Comparison of ENCODE assay signal across 10 cellular contexts in genomic region chr12:103626498-103626897, GRCh38. TPM values are rescaled to one million over a fixed set of nuclear protein-coding genes. Genes with fewer than 3 reads are reported as not detected.
A peak's percentile ranks its signal among the peaks of the same experiment; 100 is the strongest.
DNase-seq lines count a peak whose midpoint lies in the region; ATAC-seq and TF ChIP-seq lines count a peak whose summit lies in the region.
"Had no signal": no experiment of that assay in that cellular context is flagged by ENCODE, and none has a peak within 500 bp of the region (broad histone marks: within the 10 kb centered on the region; RNA-seq: fewer than 3 reads in every experiment).

No MANE protein-coding gene starts in this region.

- DNase-seq in COLO829 (ENCODE audit: low spot score) (peak; percentile 35), NCI-H1694 (lab: John Stamatoyannopoulos, UW) (peak; percentile 69), dermis blood vessel endothelial cell (peak; percentile 21), mucosa of descending colon (peak in 2 of 3 donors; percentile 63 to 72)
- DNase-seq: effector CD8-positive, alpha-beta T cell had no signal

- intact Hi-C loops in mucosa of descending colon (cut with DNase I, micrococcal nuclease): loop anchor here in 1 of 2 donors (10.0 kb wide), 1 partner anchor 248 kb away; no protein-coding TSS in a partner anchor

- no peaks in the 10 kb centered on the region for H3K36me3 ChIP-seq in mucosa of descending colon (ENCODE audit: low read depth)

- no peaks in the 10 kb centered on the region for H3K9me3 ChIP-seq in mucosa of descending colon

- peak; percentile 30 for TF ChIP-seq CTCF in mucosa of descending colon (IDR thresholded peaks at IDR 0.05)

- no peak overlapping the region for H3K4me3 ChIP-seq in mucosa of descending colon
- H3K4me3 ChIP-seq: GM12878 had no signal

- no peaks in the 10 kb centered on the region for H3K4me1 ChIP-seq in mucosa of descending colon (ENCODE audit: low read depth)

- ATAC-seq in mucosa of descending colon (peak; percentile 95), GM21528 (IDR thresholded peaks at IDR 0.05; ENCODE audit: low FRiP score, unreplicated experiment) (no peak), GM19324 (IDR thresholded peaks at IDR 0.05; ENCODE audit: low FRiP score, unreplicated experiment) (no peak), GM19023 (IDR thresholded peaks at IDR 0.05; ENCODE audit: unreplicated experiment) (no peak), HG02571 (IDR thresholded peaks at IDR 0.05; ENCODE audit: unreplicated experiment) (no peak)
- ATAC-seq: GM12878 had no signal

RNA-seq across cellular contexts. Expression of gene STAB2, which starts 39.4 kb away (rescaled TPM):
- total RNA-seq in dermis blood vessel endothelial cell (3.7 and 4.6 TPM in 2 replicates), mucosa of descending colon (1 to 10 TPM in 1 of 3 donors, under 1 TPM in 2; 0.85 to 1.5 (median 0.98) TPM)
- total RNA-seq: GM12878 had no signal
